Comparison of ENCODE assay signal across 15 cellular contexts in the genomic region with DNA sequence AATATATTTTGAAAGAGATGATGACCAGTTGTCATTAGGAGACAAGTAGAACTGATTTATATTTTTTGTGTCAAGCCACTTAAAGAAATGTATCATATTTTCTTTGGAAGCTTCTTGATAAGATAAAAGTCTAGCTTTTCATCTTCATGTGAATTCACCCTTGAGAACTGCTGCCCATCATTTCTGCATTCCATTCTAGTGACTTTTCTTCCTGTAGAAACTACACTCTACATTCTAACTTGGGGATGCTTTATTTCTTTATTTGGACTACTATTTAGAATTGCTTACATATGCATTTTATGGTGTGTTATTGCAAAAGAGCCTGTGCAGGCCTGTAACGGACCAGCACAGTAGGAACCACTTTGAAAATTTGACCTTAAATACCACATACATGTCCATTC.
A peak's percentile ranks its signal among the peaks of the same experiment; 100 is the strongest.
DNase-seq lines count a peak whose midpoint lies in the region; ATAC-seq and TF ChIP-seq lines count a peak whose summit lies in the region.
"Had no signal": no experiment of that assay in that cellular context is flagged by ENCODE, and none has a peak within 500 bp of the region (broad histone marks: within the 10 kb centered on the region; RNA-seq: fewer than 3 reads in every experiment).

No MANE protein-coding gene starts in this region.

- H3K27me3 Mint-ChIP-seq in mesothelial cell of epicardium (ENCODE audit: low read depth) = no peaks in the 10 kb centered on the region
- H3K27me3 Mint-ChIP-seq in stimulated activated naive CD8-positive, alpha-beta T cell treated with anti-CD3 and anti-CD28 coated beads, Interleukin-15, amount 100 ng/mL, for 72 hours = no peaks in the 10 kb centered on the region
- no peaks in the 10 kb centered on the region for H3K27me3 Mint-ChIP-seq in naive thymus-derived CD4-positive, alpha-beta T cell
- H3K27me3 Mint-ChIP-seq: CD8-positive, alpha-beta memory T cell had no signal

- CTCF ChIA-PET in naive thymus-derived CD4-positive, alpha-beta T cell (lab: Charles Lee) = no interaction called here

- peaks cover 27% of the 10 kb centered on the region for H3K4me1 Mint-ChIP-seq in mesothelial cell of epicardium
- H3K4me1 Mint-ChIP-seq in stimulated activated naive CD8-positive, alpha-beta T cell treated with anti-CD3 and anti-CD28 coated beads, Interleukin-15, amount 100 ng/mL, for 72 hours = no peaks in the 10 kb centered on the region
- H3K4me1 Mint-ChIP-seq in naive thymus-derived CD4-positive, alpha-beta T cell = no peaks in the 10 kb centered on the region
- H3K4me1 Mint-ChIP-seq: CD8-positive, alpha-beta memory T cell had no signal

- no peaks in the 10 kb centered on the region for H3K36me3 ChIP-seq in naive thymus-derived CD4-positive, alpha-beta T cell (ENCODE audit: control insufficient read depth in 2 of 3, insufficient read depth in 3 of 3, low read length in 3 of 3)
- H3K36me3 ChIP-seq: adrenal gland, WERI-Rb-1 had no signal

- no peaks in the 10 kb centered on the region for H3K27me3 ChIP-seq in naive thymus-derived CD4-positive, alpha-beta T cell (ENCODE audit: control insufficient read depth in 2 of 2, insufficient read depth in 2 of 2, low read length in 2 of 2)
- H3K27me3 ChIP-seq: adrenal gland had no signal

- H3K27ac ChIP-seq in naive thymus-derived CD4-positive, alpha-beta T cell (ENCODE audit: low read depth, low read length) = no peak overlapping the region
- H3K27ac ChIP-seq: adrenal gland, WERI-Rb-1 had no signal

- H3K4me1 ChIP-seq in naive thymus-derived CD4-positive, alpha-beta T cell (ENCODE audit: control insufficient read depth in 2 of 2, insufficient read depth in 2 of 2, low read length in 2 of 2) = no peaks in the 10 kb centered on the region
- H3K4me1 ChIP-seq: adrenal gland had no signal

- POLR2A ChIA-PET in naive thymus-derived CD4-positive, alpha-beta T cell (lab: Charles Lee) = no interaction called here

- DNase-seq in AG10803 (ENCODE audit: low read depth) = peak; percentile 49
- peak; percentile 90 for DNase-seq in NCI-H226
- peak; percentile 19 for DNase-seq in dedifferentiated amniotic fluid mesenchymal stem cell (ENCODE audit: extremely low spot score)
- no peak for DNase-seq in mesothelial cell of epicardium (ENCODE audit: low spot score in 2 of 2, unreplicated experiment in 2 of 2)
- no peak for DNase-seq in stimulated activated naive CD8-positive, alpha-beta T cell treated with anti-CD3 and anti-CD28 coated beads, Interleukin-15, amount 100 ng/mL, for 72 hours
- no peak for DNase-seq in naive thymus-derived CD4-positive, alpha-beta T cell
- no peak for DNase-seq in DMS153 (lab: John Stamatoyannopoulos, UW)
- DNase-seq: activated CD8-positive, alpha-beta memory T cell treated with anti-CD3 and anti-CD28 coated beads, Interleukin-2, amount 50 U/mL, for 4 hours; adrenal gland; CD8-positive, alpha-beta memory T cell; midbrain; NCI-H1930; retina; WERI-Rb-1 had no signal

- ATAC-seq in HG03460 (IDR thresholded peaks at IDR 0.05; ENCODE audit: unreplicated experiment) = no peak
- ATAC-seq in stimulated activated naive CD8-positive, alpha-beta T cell treated with anti-CD3 and anti-CD28 coated beads, Interleukin-15, amount 100 ng/mL, for 72 hours = no peak
- no peak for ATAC-seq in naive thymus-derived CD4-positive, alpha-beta T cell

- no peaks in the 10 kb centered on the region for H3K36me3 Mint-ChIP-seq in mesothelial cell of epicardium
- H3K36me3 Mint-ChIP-seq in naive thymus-derived CD4-positive, alpha-beta T cell = no peaks in the 10 kb centered on the region
- H3K36me3 Mint-ChIP-seq: CD8-positive, alpha-beta memory T cell had no signal

- H3K9me3 ChIP-seq in naive thymus-derived CD4-positive, alpha-beta T cell (ENCODE audit: control insufficient read depth in 2 of 3, low read length in 3 of 3) = no peaks in the 10 kb centered on the region
- H3K9me3 ChIP-seq: adrenal gland had no signal

- H3K4me3 ChIP-seq in AG10803 (ENCODE audit: low read length) = no peak overlapping the region
- H3K4me3 ChIP-seq in naive thymus-derived CD4-positive, alpha-beta T cell (ENCODE audit: low read length) = no peak overlapping the region
- H3K4me3 ChIP-seq: adrenal gland had no signal

- intact Hi-C loops in naive thymus-derived CD4-positive, alpha-beta T cell (cut with micrococcal nuclease) = no loop called here

- no peak for TF ChIP-seq CTCF in AG10803 (conservative IDR thresholded peaks at IDR 0.05; ENCODE audit: low read length)
- TF ChIP-seq CTCF in mesothelial cell of epicardium (IDR thresholded peaks at IDR 0.05; ENCODE audit: unreplicated experiment) = no peak

- no peak overlapping the region for H3K4me3 Mint-ChIP-seq in mesothelial cell of epicardium
- no peak overlapping the region for H3K4me3 Mint-ChIP-seq in stimulated activated naive CD8-positive, alpha-beta T cell treated with anti-CD3 and anti-CD28 coated beads, Interleukin-15, amount 100 ng/mL, for 72 hours
- no peak overlapping the region for H3K4me3 Mint-ChIP-seq in naive thymus-derived CD4-positive, alpha-beta T cell
- H3K4me3 Mint-ChIP-seq: CD8-positive, alpha-beta memory T cell had no signal

- H3K27ac Mint-ChIP-seq in mesothelial cell of epicardium = peak overlapping the region; percentile 84
- no peak overlapping the region for H3K27ac Mint-ChIP-seq in stimulated activated naive CD8-positive, alpha-beta T cell treated with anti-CD3 and anti-CD28 coated beads, Interleukin-15, amount 100 ng/mL, for 72 hours
- no peak overlapping the region for H3K27ac Mint-ChIP-seq in naive thymus-derived CD4-positive, alpha-beta T cell
- H3K27ac Mint-ChIP-seq: CD8-positive, alpha-beta memory T cell had no signal

- no peaks in the 10 kb centered on the region for H3K9me3 Mint-ChIP-seq in mesothelial cell of epicardium
- no peaks in the 10 kb centered on the region for H3K9me3 Mint-ChIP-seq in stimulated activated naive CD8-positive, alpha-beta T cell treated with anti-CD3 and anti-CD28 coated beads, Interleukin-15, amount 100 ng/mL, for 72 hours
- H3K9me3 Mint-ChIP-seq in naive thymus-derived CD4-positive, alpha-beta T cell = peaks cover 0 to 2% (median 0%) of the 10 kb centered on the region in 11 donors

Comparison
In these comparisons a context has a peak if more than half of its experiments do, and no peak if none do; other contexts are left out.
1. DNase-seq: peak in AG10803 (single experiment), NCI-H226 (single experiment) and dedifferentiated amniotic fluid mesenchymal stem cell (single experiment); none in mesothelial cell of epicardium (0 of 2), stimulated activated naive CD8-positive, alpha-beta T cell treated with anti-CD3 and anti-CD28 coated beads, Interleukin-15, amount 100 ng/mL, for 72 hours (0 of 2), naive thymus-derived CD4-positive, alpha-beta T cell (0 of 9) and DMS153 (single experiment).